In the genomic region with DNA sequence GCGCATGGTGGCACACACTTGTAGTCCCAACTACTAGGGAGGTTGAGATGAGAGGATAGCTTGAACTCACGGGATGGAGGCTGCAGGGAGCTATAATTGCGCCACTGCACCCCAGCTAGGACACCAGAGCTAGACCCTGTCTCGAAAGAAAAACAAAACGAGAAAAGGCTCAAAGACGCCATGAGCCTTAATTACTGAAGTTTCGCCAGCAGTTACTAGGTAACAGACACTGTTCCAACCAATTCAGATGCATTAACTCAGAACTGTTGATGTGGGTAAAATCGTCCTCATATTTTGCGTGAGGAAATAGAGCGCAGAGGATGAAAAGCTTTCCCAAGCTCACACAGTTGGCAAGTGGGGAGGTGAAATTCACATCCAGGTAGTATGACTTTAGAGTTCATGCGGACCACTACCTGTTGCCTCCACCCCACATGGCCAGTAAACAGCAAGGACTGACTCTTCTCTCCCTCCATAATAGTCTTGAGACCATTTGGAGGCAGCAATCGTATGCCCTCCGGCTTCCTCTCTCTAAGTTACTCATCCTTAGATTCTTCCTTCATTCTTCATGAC, we compare ENCODE assay signal across 31 cellular contexts. TPM values are rescaled to one million over a fixed set of nuclear protein-coding genes. Genes with fewer than 3 reads are reported as not detected.
"Had no signal": no experiment of that assay in that cellular context is flagged by ENCODE, and none has a peak within 500 bp of the region (broad histone marks: within the 10 kb centered on the region; RNA-seq: fewer than 3 reads in every experiment).

No MANE protein-coding gene starts in this region.

- H3K4me3 ChIP-seq: adrenal gland, ascending aorta, breast epithelium, cardiac muscle cell, esophagus squamous epithelium, gastroesophageal sphincter had no signal

- H3K27ac ChIP-seq: adrenal gland, ascending aorta, breast epithelium, cardiac muscle cell, epithelial cell of prostate, esophagus squamous epithelium, gastroesophageal sphincter had no signal

- H3K9me3 ChIP-seq: adrenal gland, ascending aorta, breast epithelium, esophagus squamous epithelium, gastroesophageal sphincter had no signal

- DNase-seq: activated CD4-positive, alpha-beta memory T cell treated with anti-CD3 and anti-CD28 coated beads for 36 hours; activated CD4-positive, alpha-beta T cell treated with anti-CD3 and anti-CD28 coated beads for 36 hours; activated CD4-positive, alpha-beta T cell treated with anti-CD3 and anti-CD28 coated beads, Interleukin-2, amount 10 ng/mL, durations not matched to agents 24 days and 14 days; activated CD4-positive, CD25-positive, alpha-beta regulatory T cell; activated CD4-positive, CD25-positive, alpha-beta regulatory T cell treated with anti-CD3 and anti-CD28 coated beads, Interleukin-2, amount 50 U/mL, for 72 hours; activated CD8-positive, alpha-beta memory T cell treated with anti-CD3 and anti-CD28 coated beads, Interleukin-2, amount 10 ng/mL, durations not matched to agents 7 days and 5 days; activated CD8-positive, alpha-beta memory T cell treated with anti-CD3 and anti-CD28 coated beads, Interleukin-2, amount 50 U/mL, for 4 hours; activated CD8-positive, alpha-beta T cell treated with anti-CD3 and anti-CD28 coated beads, Interleukin-2, amount 10 ng/mL, durations not matched to agents 7 days and 5 days; activated naive CD4-positive, alpha-beta T cell treated with anti-CD3 and anti-CD28 coated beads for 36 hours; activated naive CD8-positive, alpha-beta T cell treated with anti-CD3 and anti-CD28 coated beads for 36 hours; activated naive CD8-positive, alpha-beta T cell treated with anti-CD3 and anti-CD28 coated beads, Interleukin-2, amount 50 U/mL, for 24 hours; activated T-cell treated with anti-CD3 and anti-CD28 coated beads, Interleukin-2, amount 50 U/mL, for 1 hour; activated T-cell treated with anti-CD3 and anti-CD28 coated beads, Interleukin-2, amount 50 U/mL, for 48 hours; cortex of kidney; dermis blood vessel endothelial cell; effector CD4-positive, alpha-beta T cell; effector memory CD8-positive, alpha-beta T cell; esophagus squamous epithelium; foreskin melanocyte; T-helper 2 cell had no signal

- H3K27me3 ChIP-seq: adrenal gland, ascending aorta, breast epithelium, cardiac muscle cell, esophagus squamous epithelium, gastroesophageal sphincter had no signal

- H3K4me1 ChIP-seq: adrenal gland, ascending aorta, breast epithelium, esophagus squamous epithelium, gastroesophageal sphincter had no signal

- H3K36me3 ChIP-seq: adrenal gland, ascending aorta, breast epithelium, cardiac muscle cell, esophagus squamous epithelium, gastroesophageal sphincter had no signal

RNA-seq across cellular contexts. Expression of gene INAVA, which starts 40.1 kb away (rescaled TPM):
- total RNA-seq: activated CD4-positive, alpha-beta memory T cell treated with anti-CD3 and anti-CD28 coated beads for 36 hours; activated CD4-positive, alpha-beta T cell treated with anti-CD3 and anti-CD28 coated beads for 36 hours; activated CD4-positive, alpha-beta T cell treated with anti-CD3 and anti-CD28 coated beads, Interleukin-2, amount 10 ng/mL, durations not matched to agents 24 days and 14 days; activated naive CD4-positive, alpha-beta T cell treated with anti-CD3 and anti-CD28 coated beads for 36 hours; activated T-helper 2 cell treated with anti-CD3 and anti-CD28 coated beads, Interferon-gamma antibody, Interleukin-2, Interleukin-4, amounts not matched to agents 10 μg/mL and 5 μg/mL and 100 μg/mL, durations not matched to agents 14 hours and 24 hours and 36 hours; ascending aorta; fibroblast of lung; fibroblast of villous mesenchyme; T-helper 1 cell treated with Interleukin-12 subunit alpha and Interleukin-12 subunit beta and Interleukin-4 antibody, amounts not matched to agents 30 ng/mL and 1 ng/mL, for 36 hours had no signal
- polyA plus RNA-seq: endothelial cell of umbilical vein had no signal
